In the genomic region with DNA sequence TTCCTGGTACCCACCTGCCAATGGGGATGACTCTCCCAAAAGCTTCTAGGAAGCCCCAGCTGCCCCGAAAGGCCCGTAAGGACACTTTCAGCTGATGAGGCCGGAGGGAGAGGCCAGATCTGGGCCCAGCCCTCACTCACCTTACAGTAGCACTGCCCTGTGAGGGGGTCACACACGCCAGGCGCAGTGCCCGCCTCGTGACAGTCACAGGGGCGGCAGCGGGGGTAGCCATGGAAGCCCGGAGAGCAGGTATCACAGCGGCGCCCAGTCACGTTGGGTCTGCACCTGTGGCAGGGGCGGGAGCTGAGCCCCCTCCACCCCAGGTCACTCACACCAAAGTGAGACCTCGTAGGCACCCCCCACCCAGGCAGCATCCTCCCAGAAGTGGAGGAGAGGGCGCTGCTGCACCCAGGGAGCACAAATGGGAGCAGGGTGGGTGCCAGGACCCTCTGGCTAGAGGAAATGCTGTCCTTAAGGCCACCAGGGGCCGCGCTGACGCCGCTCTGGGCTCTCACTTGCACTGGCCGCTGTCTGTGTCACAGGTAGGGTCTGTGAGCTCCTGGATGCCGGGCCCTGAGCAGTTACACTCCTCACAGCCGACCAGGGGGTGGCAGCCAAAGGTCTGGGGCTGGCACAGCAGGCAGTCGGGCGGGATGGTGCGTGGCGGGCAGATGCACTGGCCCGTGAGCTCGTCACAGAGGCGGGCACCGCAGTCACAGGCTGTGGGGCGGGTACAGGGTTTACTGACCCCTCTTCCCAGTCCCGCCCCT, we compare ENCODE assay signal across 22 cellular contexts.
"Had no signal": no experiment of that assay in that cellular context is flagged by ENCODE, and none has a peak within 500 bp of the region (broad histone marks: within the 10 kb centered on the region; RNA-seq: fewer than 3 reads in every experiment).

No MANE protein-coding gene starts in this region.

- H3K4me1 ChIP-seq: left lung, sigmoid colon, uterus had no signal

- ATAC-seq: activated CD4-positive, CD25-positive, alpha-beta regulatory T cell treated with anti-CD3 and anti-CD28 coated beads, Interleukin-2, amount 50 U/mL, for 24 hours; activated naive CD8-positive, alpha-beta T cell treated with anti-CD3 and anti-CD28 coated beads, Interleukin-2, amount 50 U/mL, for 24 hours; left lung; stimulated activated memory B cell treated with anti-CD40 and anti-IgM and Interleukin-4, amounts not matched to agents 10 μg/mL and 1 μg/mL and 100 μg/mL, for 72 hours had no signal

- H3K4me2 ChIP-seq: smooth muscle cell had no signal

- H3K36me3 ChIP-seq: uterus had no signal

- H3K27ac ChIP-seq: cardiac muscle cell, left lung, sigmoid colon, testis, uterus, VCaP had no signal

- DNase-seq: activated CD4-positive, alpha-beta memory T cell treated with anti-CD3 and anti-CD28 coated beads, Interleukin-2, amount 10 ng/mL, durations not matched to agents 7 days and 5 days; activated CD4-positive, alpha-beta T cell treated with anti-CD3 and anti-CD28 coated beads, Interleukin-2, amount 10 ng/mL, durations not matched to agents 24 days and 14 days; activated effector memory CD4-positive, alpha-beta T cell treated with anti-CD3 and anti-CD28 coated beads, Interleukin-2, amount 50 U/mL, for 16 hours; activated naive CD4-positive, alpha-beta T cell treated with anti-CD3 and anti-CD28 coated beads, Interleukin-2, amount 50 U/mL, for 16 hours; activated naive CD8-positive, alpha-beta T cell treated with anti-CD3 and anti-CD28 coated beads, Interleukin-2, amount 50 U/mL, for 24 hours; activated T-cell treated with anti-CD3 and anti-CD28 coated beads for 4 hours; foreskin fibroblast; kidney; naive B cell; occipital lobe; sigmoid colon; stimulated activated CD4-positive, alpha-beta T cell treated with anti-CD3 and anti-CD28 coated beads, Interleukin-15, amount 100 ng/mL, for 24 hours; testis; uterus had no signal

- H3K4me3 ChIP-seq: cardiac muscle cell, left lung, lung, sigmoid colon, smooth muscle cell, testis, uterus had no signal

- FAIRE-seq: endometrium, kidney had no signal

- H3K9me3 ChIP-seq: left lung, sigmoid colon, testis, uterus had no signal

- H3K27me3 ChIP-seq: cardiac muscle cell, left lung, sigmoid colon, testis, uterus had no signal
